7 cellular contexts compared by ENCODE assay signal in genomic region chr19:48403606-48404005, GRCh38. TPM values are rescaled to one million over a fixed set of nuclear protein-coding genes. Genes with fewer than 3 reads are reported as not detected.
DNase-seq lines count a peak whose midpoint lies in the region; ATAC-seq and TF ChIP-seq lines count a peak whose summit lies in the region.
"Had no signal": no experiment of that assay in that cellular context is flagged by ENCODE, and none has a peak within 500 bp of the region (broad histone marks: within the 10 kb centered on the region; RNA-seq: fewer than 3 reads in every experiment).

No MANE protein-coding gene starts in this region.

- DNase-seq in Caco-2: peak; percentile 78 to 81
- DNase-seq in H7: peak; percentile 92
- peak; percentile 86 for DNase-seq in SK-MEL-5 (ENCODE audit: low read depth, low spot score)
- peak; percentile 72 for DNase-seq in fibroblast of pulmonary artery (ENCODE audit: low read depth)
- peak; percentile 60 for DNase-seq in transverse colon

- POLR2A ChIA-PET in Caco-2 (lab: Charles Lee): interaction anchor here (0.5 to 0.6 kb wide), 3 partner anchors 40 to 200 kb away, joined by 3 to 6 read pairs (median 3); partner anchors contain the start of genes SYNGR4 and TMEM143

- no peak for ATAC-seq in GM21515 (IDR thresholded peaks at IDR 0.05; ENCODE audit: unreplicated experiment)

- no peak overlapping the region for H3K4me3 Mint-ChIP-seq in Caco-2 (ENCODE audit: unreplicated experiment)

- no peak overlapping the region for H3K27ac ChIP-seq in transverse colon

- H3K9me3 Mint-ChIP-seq in Caco-2 (ENCODE audit: unreplicated experiment): peaks cover 10% of the 10 kb centered on the region

- peaks cover 15% of the 10 kb centered on the region for H3K4me1 ChIP-seq in Caco-2
- H3K4me1 ChIP-seq in transverse colon: peaks cover 0 to 6% (median 0%) of the 10 kb centered on the region in 4 donors

- no peaks in the 10 kb centered on the region for H3K36me3 ChIP-seq in Caco-2 (ENCODE audit: control insufficient read depth, insufficient read depth, low read length)
- no peaks in the 10 kb centered on the region for H3K36me3 ChIP-seq in H7 (replicated peaks; ENCODE audit: control insufficient read depth, insufficient read depth, low read length)
- H3K36me3 ChIP-seq in transverse colon: no peaks in the 10 kb centered on the region

- no peaks in the 10 kb centered on the region for H3K27me3 Mint-ChIP-seq in Caco-2 (ENCODE audit: insufficient read depth, unreplicated experiment)

- H3K9me3 ChIP-seq in Caco-2: no peaks in the 10 kb centered on the region
- no peaks in the 10 kb centered on the region for H3K9me3 ChIP-seq in transverse colon

- TF ChIP-seq EP300 in transverse colon (IDR thresholded peaks at IDR 0.05; ENCODE audit: low read depth): no peak

- no peak overlapping the region for H3K27ac Mint-ChIP-seq in Caco-2 (ENCODE audit: unreplicated experiment)

- TF ChIP-seq POLR2A in transverse colon (IDR thresholded peaks at IDR 0.05): no peak

- in situ Hi-C loops in SK-MEL-5 (cut with HindIII; ENCODE audit: low pct_unique_long_range_greater_than_20kb, low sequenced_read_pairs) (no loop called here), transverse colon (cut with MboI; ENCODE audit: low pct_ligation_motif_present in 1 of 4, low pct_unique_long_range_greater_than_20kb in 1 of 4, low sequenced_read_pairs in 3 of 4) (no loop called here)

- H3K4me3 ChIP-seq in Caco-2 (ENCODE audit: low read depth, low read length): no peak overlapping the region
- H3K4me3 ChIP-seq in H7 (ENCODE audit: insufficient read depth, low read depth, low read length): no peak overlapping the region
- no peak overlapping the region for H3K4me3 ChIP-seq in fibroblast of pulmonary artery (replicated peaks; ENCODE audit: low read depth, low read length)
- no peak overlapping the region for H3K4me3 ChIP-seq in transverse colon

- intact Hi-C loops in Caco-2 (cut with micrococcal nuclease; ENCODE audit: unreplicated experiment): no loop called here
- intact Hi-C loops in transverse colon (cut with DNase I; ENCODE audit: low total_unique reads): no loop called here

- no TSS peak for BruUV-seq in Caco-2 (replicated peaks; lab: Mats Ljungman, UMichigan)

- TF ChIP-seq CTCF in Caco-2 (IDR thresholded peaks at IDR 0.05; ENCODE audit: insufficient read depth in 1 of 2, low read depth in 1 of 2, low read length in 1 of 2, severe bottlenecking in 1 of 2, unreplicated experiment in 1 of 2) (no peak), fibroblast of pulmonary artery (IDR thresholded peaks at IDR 0.05; ENCODE audit: low read length, missing control alignments) (no peak), transverse colon (IDR thresholded peaks at IDR 0.05) (no peak)

- peaks cover 13% of the 10 kb centered on the region for H3K36me3 Mint-ChIP-seq in Caco-2 (ENCODE audit: insufficient read depth, unreplicated experiment)

- WGBS in transverse colon (ENCODE audit: low coverage in 1 of 2), 2 donors: 37% methylated on average over 3 of the region's 3 CpGs; no CpG with 5 or more reads in 1 of the 2 donors

- H3K27me3 ChIP-seq in Caco-2 (replicated peaks; ENCODE audit: control insufficient read depth, insufficient read depth, low read length) (no peaks in the 10 kb centered on the region), H7 (ENCODE audit: control insufficient read depth, insufficient read depth, low read length) (no peaks in the 10 kb centered on the region), transverse colon (peaks cover 19% of the 10 kb centered on the region)

- CTCF ChIA-PET in Caco-2 (lab: Charles Lee): interaction anchor here (1.1 to 3.4 kb wide), 3 partner anchors 12 to 69 kb away, joined by 3 to 9 read pairs (median 5); partner anchors contain the start of gene KDELR1

- peaks cover 32% of the 10 kb centered on the region for H3K4me1 Mint-ChIP-seq in Caco-2 (ENCODE audit: low read depth, unreplicated experiment)

RNA-seq across cellular contexts. Expression of gene GRIN2D, which starts 10.1 kb away (rescaled TPM):
- total RNA-seq in Caco-2 (2022): 6.5 and 7.3 TPM in 2 replicates
- total RNA-seq in H7 (2014; rRNA removed; shearing (Covaris generic)): 4.4 and 4.8 TPM in 2 replicates
- 0.08 TPM in 1 of 2 replicates, not detected in the other for total RNA-seq in SK-MEL-5 (2014; rRNA removed; shearing (Covaris generic))
- polyA plus RNA-seq in SK-MEL-5 (2015; cell fraction: cytosol; rRNA removed): 0.15 and 0.18 TPM in 2 replicates
- 0.20 TPM in 1 of 2 replicates, not detected in the other for polyA plus RNA-seq in SK-MEL-5 (2015; cell fraction: nucleus; rRNA removed)
- total RNA-seq in transverse colon: 1 to 10 TPM in 1 of 4 donors, under 1 TPM in 2, not detected in 1; 0.32 to 3.8 (median 0.41) TPM

RNA-seq across cellular contexts. Expression of gene KDELR1, which starts 12.3 kb away (rescaled TPM):
- total RNA-seq in Caco-2 (2022): 375 and 381 TPM in 2 replicates
- 110 and 111 TPM in 2 replicates for total RNA-seq in H7 (2014; rRNA removed; shearing (Covaris generic))
- 82.2 and 97.9 TPM in 2 replicates for total RNA-seq in SK-MEL-5 (2014; rRNA removed; shearing (Covaris generic))
- 254 and 271 TPM in 2 replicates for polyA plus RNA-seq in SK-MEL-5 (2015; cell fraction: cytosol; rRNA removed)
- polyA plus RNA-seq in SK-MEL-5 (2015; cell fraction: nucleus; rRNA removed): 61.3 and 78.6 TPM in 2 replicates
- total RNA-seq in transverse colon: 100 to 1,000 TPM in 3 of 4 donors, 10 to 100 TPM in 1; 80.6 to 146 (median 120) TPM

RNA-seq across cellular contexts. Expression of gene SYNGR4, which starts 39.4 kb away (rescaled TPM):
- total RNA-seq in Caco-2 (2022) (0.32 TPM in 1 of 2 replicates, not detected in the other), transverse colon (not detected)
- not detected in 2 replicates for total RNA-seq in H7 (2014; rRNA removed; shearing (Covaris generic))
- not detected in 2 replicates for total RNA-seq in SK-MEL-5 (2014; rRNA removed; shearing (Covaris generic))
- polyA plus RNA-seq in SK-MEL-5 (2015; cell fraction: cytosol; rRNA removed): 0.70 TPM in 1 of 2 replicates, not detected in the other
- polyA plus RNA-seq in SK-MEL-5 (2015; cell fraction: nucleus; rRNA removed): not detected in 2 replicates
- total RNA-seq: liver had no signal

RNA-seq across cellular contexts. Expression of gene TMEM143, which starts 39.9 kb away (rescaled TPM):
- total RNA-seq in Caco-2 (2022): 20.4 and 24.4 TPM in 2 replicates
- 11.5 and 17.4 TPM in 2 replicates for total RNA-seq in H7 (2014; rRNA removed; shearing (Covaris generic))
- 2.4 and 4.4 TPM in 2 replicates for total RNA-seq in SK-MEL-5 (2014; rRNA removed; shearing (Covaris generic))
- 5.3 and 8.7 TPM in 2 replicates for polyA plus RNA-seq in SK-MEL-5 (2015; cell fraction: cytosol; rRNA removed)
- polyA plus RNA-seq in SK-MEL-5 (2015; cell fraction: nucleus; rRNA removed): 15.2 and 25.3 TPM in 2 replicates
- 10 to 100 TPM in 3 of 4 donors, 1 to 10 TPM in 1; 9.1 to 27.7 (median 15.2) TPM for total RNA-seq in transverse colon

RNA-seq across cellular contexts. Expression of gene GRWD1, which starts 42.2 kb away (rescaled TPM):
- total RNA-seq in Caco-2 (2022) (77.3 and 77.4 TPM in 2 replicates), transverse colon (10 to 100 TPM in 3 of 4 donors, 1 to 10 TPM in 1; 9.4 to 49.7 (median 13.6) TPM)
- total RNA-seq in H7 (2014; rRNA removed; shearing (Covaris generic)): 80.6 and 97.8 TPM in 2 replicates
- total RNA-seq in SK-MEL-5 (2014; rRNA removed; shearing (Covaris generic)): 43.7 and 44.4 TPM in 2 replicates
- polyA plus RNA-seq in SK-MEL-5 (2015; cell fraction: cytosol; rRNA removed): 58.5 and 60.0 TPM in 2 replicates
- polyA plus RNA-seq in SK-MEL-5 (2015; cell fraction: nucleus; rRNA removed): 10.4 and 14.9 TPM in 2 replicates
